8 cellular contexts compared by ENCODE assay signal in the genomic region with DNA sequence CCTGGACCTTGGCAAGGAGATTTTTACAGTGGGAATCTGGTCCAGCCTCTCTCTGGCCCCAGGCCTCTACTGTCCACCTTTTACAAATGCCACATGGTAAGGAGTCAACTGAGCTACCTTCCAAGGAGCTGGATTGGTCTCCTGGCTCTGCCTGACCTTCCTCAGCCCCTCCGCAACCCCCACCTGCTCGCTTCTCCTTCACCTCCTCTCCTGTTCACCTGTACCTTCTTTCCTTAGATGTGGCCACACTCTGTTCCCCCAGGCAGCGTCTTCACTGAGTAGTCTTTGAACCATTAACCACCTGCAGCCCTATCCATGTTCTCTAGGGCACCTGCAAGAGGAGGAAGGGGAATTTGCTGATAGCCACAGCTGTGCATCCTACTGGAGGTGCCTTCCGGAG. TPM values are rescaled to one million over a fixed set of nuclear protein-coding genes. Genes with fewer than 3 reads are reported as not detected.
DNase-seq lines count a peak whose midpoint lies in the region; ATAC-seq and TF ChIP-seq lines count a peak whose summit lies in the region.

No MANE protein-coding gene starts in this region.

- H3K27me3 Mint-ChIP-seq in CD4-positive, alpha-beta T cell, result no peaks in the 10 kb centered on the region
- H3K27me3 Mint-ChIP-seq in effector memory CD8-positive, alpha-beta T cell, result peaks cover 0 to 14% of the 10 kb centered on the region in 2 donors
- H3K27me3 Mint-ChIP-seq in osteocyte (ENCODE audit: unreplicated experiment), result no peaks in the 10 kb centered on the region

- intact Hi-C loops in CD4-positive, alpha-beta T cell (cut with DNase I, micrococcal nuclease), result loop anchor here (2.0 to 5.0 kb wide), 4 partner anchors 84 to 258 kb away; a partner anchor contains a TSS
- intact Hi-C loops in PC-9 (cut with micrococcal nuclease; ENCODE audit: unreplicated experiment), result loop anchor here (2.0 to 5.0 kb wide), 4 partner anchors 47 to 363 kb away; no protein-coding TSS in a partner anchor

- no peaks in the 10 kb centered on the region for H4K20me1 ChIP-seq in PC-9 (ENCODE audit: insufficient read depth)

- POLR2A ChIA-PET in CD4-positive, alpha-beta T cell (lab: Charles Lee), result interaction anchor here (0.6 to 3.5 kb wide), 13 partner anchors 9 to 251 kb away, joined by 3 to 13 read pairs (median 4); a partner anchor contains a TSS
- POLR2A ChIA-PET in PC-9 (lab: Charles Lee; ENCODE audit: unreplicated experiment), result interaction anchor here (0.6 to 1.1 kb wide), 3 partner anchors 56 to 127 kb away, joined by 3 to 9 read pairs (median 4); a partner anchor contains a TSS

- no peaks in the 10 kb centered on the region for H3K9me3 ChIP-seq in CD4-positive, alpha-beta T cell (ENCODE audit: control insufficient read depth, low read length)
- no peaks in the 10 kb centered on the region for H3K9me3 ChIP-seq in PC-9 (ENCODE audit: insufficient read depth, low read depth)

- H3K4me2 ChIP-seq in PC-9, result peak overlapping the region; percentile 45; the same call in 1 of the 2 replicates

- H3K4me3 ChIP-seq in PC-9, result no peak overlapping the region

- H3K36me3 Mint-ChIP-seq in CD4-positive, alpha-beta T cell (ENCODE audit: low read depth), result peaks cover 24% of the 10 kb centered on the region
- H3K36me3 Mint-ChIP-seq in effector memory CD8-positive, alpha-beta T cell (ENCODE audit: insufficient read depth), result peaks cover 8% of the 10 kb centered on the region
- no peaks in the 10 kb centered on the region for H3K36me3 Mint-ChIP-seq in osteocyte (ENCODE audit: unreplicated experiment)

- no peaks in the 10 kb centered on the region for H3K9me2 ChIP-seq in PC-9 (ENCODE audit: insufficient read depth)

- ATAC-seq in CD4-positive, alpha-beta T cell (ENCODE audit: poor library complexity), result no peak
- ATAC-seq in effector memory CD8-positive, alpha-beta T cell (replicated peaks), result no peak
- no peak for ATAC-seq in HG03565 (IDR thresholded peaks at IDR 0.05; ENCODE audit: unreplicated experiment)

- no peaks in the 10 kb centered on the region for H3K36me3 ChIP-seq in PC-9 (ENCODE audit: low read depth)

- H2AFZ ChIP-seq in PC-9, result no peak overlapping the region

- DNase-seq in CD4-positive, alpha-beta T cell, result no peak
- no peak for DNase-seq in PC-9
- no peak for DNase-seq in effector memory CD8-positive, alpha-beta T cell
- no peak for DNase-seq in osteocyte (ENCODE audit: extremely low spot score, unreplicated experiment)
- DNase-seq in NOMO-1 treated with dmso at 0.1 percent for 144 hours (lab: John Stamatoyannopoulos, UW; ENCODE audit: unreplicated experiment), result no peak
- DNase-seq in NCI-H82 (lab: John Stamatoyannopoulos, UW), result no peak
- DNase-seq in effector CD8-positive, alpha-beta T cell (lab: John Stamatoyannopoulos, UW), result no peak

- no peaks in the 10 kb centered on the region for H3K27me3 ChIP-seq in CD4-positive, alpha-beta T cell (ENCODE audit: control insufficient read depth, insufficient read depth, low read length)
- H3K27me3 ChIP-seq in PC-9 (ENCODE audit: insufficient read depth, low read depth), result no peaks in the 10 kb centered on the region

- H3K4me3 Mint-ChIP-seq in CD4-positive, alpha-beta T cell, result peak overlapping the region; percentile 92
- H3K4me3 Mint-ChIP-seq in effector memory CD8-positive, alpha-beta T cell, result peak overlapping the region; percentile 87 to 88
- no peak overlapping the region for H3K4me3 Mint-ChIP-seq in osteocyte (ENCODE audit: unreplicated experiment)

- peaks cover 31% of the 10 kb centered on the region for H3K4me1 ChIP-seq in PC-9 (replicated peaks; ENCODE audit: insufficient read depth)

- H3K27ac Mint-ChIP-seq in CD4-positive, alpha-beta T cell, result peak overlapping the region; percentile 91
- peak overlapping the region; percentile 71 to 95 for H3K27ac Mint-ChIP-seq in effector memory CD8-positive, alpha-beta T cell
- peak overlapping the region; percentile 91 for H3K27ac Mint-ChIP-seq in osteocyte (ENCODE audit: unreplicated experiment)

- TF ChIP-seq CTCF in CD4-positive, alpha-beta T cell (IDR thresholded peaks at IDR 0.05), result no peak
- TF ChIP-seq CTCF in PC-9 (conservative IDR thresholded peaks at IDR 0.05) (no peak), osteocyte (IDR thresholded peaks at IDR 0.05) (no peak)

- no peaks in the 10 kb centered on the region for H3K79me2 ChIP-seq in PC-9 (ENCODE audit: low read depth)

- CTCF ChIA-PET in CD4-positive, alpha-beta T cell (lab: Charles Lee), result interaction anchor here (0.6 to 2.9 kb wide), 26 partner anchors 8 to 347 kb away, joined by 3 to 17 read pairs (median 4); a partner anchor contains a TSS
- CTCF ChIA-PET in PC-9 (lab: Charles Lee), result interaction anchor here (0.5 to 2.6 kb wide), 10 partner anchors 15 to 364 kb away, joined by 3 to 9 read pairs (median 6); a partner anchor contains a TSS

- H3K9me3 Mint-ChIP-seq in CD4-positive, alpha-beta T cell, result no peaks in the 10 kb centered on the region
- H3K9me3 Mint-ChIP-seq in effector memory CD8-positive, alpha-beta T cell, result no peaks in the 10 kb centered on the region
- no peaks in the 10 kb centered on the region for H3K9me3 Mint-ChIP-seq in osteocyte (ENCODE audit: unreplicated experiment)

- no TSS peak for BruUV-seq in PC-9 (replicated peaks; lab: Mats Ljungman, UMichigan)

- H3K4me1 Mint-ChIP-seq in CD4-positive, alpha-beta T cell (ENCODE audit: low read depth), result peaks cover 74% of the 10 kb centered on the region
- peaks cover 20 to 48% of the 10 kb centered on the region in 2 donors for H3K4me1 Mint-ChIP-seq in effector memory CD8-positive, alpha-beta T cell (ENCODE audit: low read depth in 2 of 2)
- peaks cover 42% of the 10 kb centered on the region for H3K4me1 Mint-ChIP-seq in osteocyte (ENCODE audit: unreplicated experiment)

- H3K27ac ChIP-seq in CD4-positive, alpha-beta T cell (ENCODE audit: low read depth, low read length), result no peak overlapping the region
- H3K27ac ChIP-seq in PC-9, result peak overlapping the region; percentile 82

- H3F3A ChIP-seq in PC-9 (ENCODE audit: insufficient read depth, low read depth), result peaks cover 25% of the 10 kb centered on the region

RNA-seq across cellular contexts. Expression of a gene that starts 55.3 kb away (rescaled TPM):
- total RNA-seq in CD4-positive, alpha-beta T cell, result 1 to 10 TPM; 6.5 to 6.6 TPM
- 267 and 269 TPM in 2 replicates for total RNA-seq in PC-9 (2021)
- total RNA-seq in osteocyte, result 130 and 146 TPM in 2 replicates

Comparison
In these comparisons a context has a peak if more than half of its experiments do, and no peak if none do; other contexts are left out.
1. RNA of a gene that starts 55.3 kb away (total RNA-seq): 267 to 269 TPM in PC-9 and 130 to 146 TPM in osteocyte; 6.5 to 6.6 TPM in CD4-positive, alpha-beta T cell; every median in the first group is over 10 times any median in the second.
2. Peak in every context shown above with its lines, with median percentiles within 50 percentile points of each other: H3K27ac Mint-ChIP-seq.